1 cellular context compared by ENCODE assay signal in the genomic region with DNA sequence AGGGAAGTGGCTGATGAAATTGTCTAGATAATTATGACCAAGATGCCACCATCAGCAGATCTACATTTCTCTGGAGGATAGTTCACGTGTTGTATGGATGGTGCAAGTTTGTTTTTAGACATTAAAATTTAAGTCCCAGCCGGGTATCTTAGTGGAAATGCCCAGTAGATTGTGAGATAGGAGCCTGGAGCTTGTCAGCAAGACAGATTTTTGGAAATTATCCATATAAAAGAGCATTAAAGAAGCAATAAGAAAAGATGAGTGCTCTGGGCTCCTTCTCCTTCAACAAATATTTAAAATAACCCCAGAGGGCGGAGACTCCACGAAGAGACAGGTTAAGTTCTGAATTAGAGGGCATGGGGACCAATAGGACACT.
TF ChIP-seq lines count a peak whose summit lies in the region.

No MANE protein-coding gene starts in this region.

TF ChIP-seq in GM23338, 12 proteins besides CTCF, POLR2A, EP300 and RAD21 (continued from another document):
- TF ChIP-seq, protein P1, sequence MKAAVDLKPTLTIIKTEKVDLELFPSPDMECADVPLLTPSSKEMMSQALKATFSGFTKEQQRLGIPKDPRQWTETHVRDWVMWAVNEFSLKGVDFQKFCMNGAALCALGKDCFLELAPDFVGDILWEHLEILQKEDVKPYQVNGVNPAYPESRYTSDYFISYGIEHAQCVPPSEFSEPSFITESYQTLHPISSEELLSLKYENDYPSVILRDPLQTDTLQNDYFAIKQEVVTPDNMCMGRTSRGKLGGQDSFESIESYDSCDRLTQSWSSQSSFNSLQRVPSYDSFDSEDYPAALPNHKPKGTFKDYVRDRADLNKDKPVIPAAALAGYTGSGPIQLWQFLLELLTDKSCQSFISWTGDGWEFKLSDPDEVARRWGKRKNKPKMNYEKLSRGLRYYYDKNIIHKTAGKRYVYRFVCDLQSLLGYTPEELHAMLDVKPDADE (IDR thresholded peaks at IDR 0.05) = no peak
- TF ChIP-seq EZH2 (IDR thresholded peaks at IDR 0.05; ENCODE audit: low read depth, unreplicated experiment) (no peak), JUNB (IDR thresholded peaks at IDR 0.05; ENCODE audit: unreplicated experiment) (no peak), ZNF331 (CRISPR knock-in tag; IDR thresholded peaks at IDR 0.05; ENCODE audit: low read depth) (no peak)
